ENCODE assay signal across 25 cellular contexts in the genomic region with DNA sequence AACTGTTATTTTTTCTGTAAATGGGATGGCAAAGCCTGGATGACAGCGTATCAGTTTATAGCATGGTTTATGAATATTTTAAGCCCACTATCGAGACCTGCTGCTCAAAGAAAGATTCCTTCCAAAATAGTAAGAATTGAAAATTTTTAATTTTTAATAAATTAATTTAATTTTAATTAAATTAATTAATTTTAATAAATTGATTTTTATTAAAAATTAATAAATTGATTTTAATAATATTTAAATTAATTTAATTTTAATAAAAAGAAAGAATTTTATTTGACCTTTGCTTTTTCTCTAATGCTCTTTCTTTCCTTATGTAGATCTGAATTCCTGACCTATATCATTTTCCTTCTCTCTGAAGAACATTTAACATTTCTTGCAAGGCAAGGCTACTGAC.
"Had no signal": no experiment of that assay in that cellular context is flagged by ENCODE, and none has a peak within 500 bp of the region (broad histone marks: within the 10 kb centered on the region; RNA-seq: fewer than 3 reads in every experiment).

No MANE protein-coding gene starts in this region.

- H3K36me3 ChIP-seq: right lobe of liver, suprapubic skin, upper lobe of right lung, uterus had no signal

- H3K27me3 ChIP-seq: dorsolateral prefrontal cortex, heart right ventricle, right lobe of liver, suprapubic skin, transverse colon, upper lobe of right lung, uterus had no signal

- DNase-seq: dorsolateral prefrontal cortex; effector CD4-positive, alpha-beta T cell; foreskin fibroblast; glutamatergic neuron; heart right ventricle; hippocampal formation; islet precursor cell; natural killer cell; right lobe of liver; stimulated activated CD4-positive, alpha-beta T cell treated with anti-CD3 and anti-CD28 coated beads, Interleukin-12 subunit alpha, Interleukin-12 subunit beta, amount 100 ng/mL, for 4 hours; stimulated activated CD4-positive, alpha-beta T cell treated with anti-CD3 and anti-CD28 coated beads, Interleukin-1b, Interleukin-23, amount 100 ng/mL, for 48 hours; stimulated activated CD4-positive, alpha-beta T cell treated with anti-CD3 and anti-CD28 coated beads, Interleukin-4, amount 100 ng/mL, for 1 hour; stimulated activated CD8-positive, alpha-beta memory T cell treated with anti-CD3 and anti-CD28 coated beads, Interleukin-4, amount 100 ng/mL, for 48 hours; stimulated activated naive CD4-positive, alpha-beta T cell; stimulated activated naive CD8-positive, alpha-beta T cell treated with anti-CD3 and anti-CD28 coated beads, Interleukin-15, amount 100 ng/mL, for 72 hours; transverse colon; upper lobe of right lung; uterus had no signal

- ATAC-seq: esophagus mucosa; left lobe of liver; natural killer cell; right lobe of liver; stimulated activated naive CD8-positive, alpha-beta T cell treated with anti-CD3 and anti-CD28 coated beads, Interleukin-15, amount 100 ng/mL, for 72 hours; upper lobe of right lung had no signal

- H3K4me1 ChIP-seq: parathyroid adenoma, right lobe of liver, suprapubic skin, transverse colon, upper lobe of right lung, uterus had no signal

- H3K27ac ChIP-seq: dorsolateral prefrontal cortex, epithelial cell of prostate, heart right ventricle, parathyroid adenoma, right lobe of liver, suprapubic skin, transverse colon, upper lobe of right lung, uterus had no signal

- H3K9me3 ChIP-seq: right lobe of liver, suprapubic skin, transverse colon, upper lobe of right lung, uterus had no signal

- H3K4me3 ChIP-seq: dorsolateral prefrontal cortex, heart right ventricle, lung, right lobe of liver, smooth muscle cell, suprapubic skin, transverse colon, upper lobe of right lung, uterus had no signal
